In the genomic region with DNA sequence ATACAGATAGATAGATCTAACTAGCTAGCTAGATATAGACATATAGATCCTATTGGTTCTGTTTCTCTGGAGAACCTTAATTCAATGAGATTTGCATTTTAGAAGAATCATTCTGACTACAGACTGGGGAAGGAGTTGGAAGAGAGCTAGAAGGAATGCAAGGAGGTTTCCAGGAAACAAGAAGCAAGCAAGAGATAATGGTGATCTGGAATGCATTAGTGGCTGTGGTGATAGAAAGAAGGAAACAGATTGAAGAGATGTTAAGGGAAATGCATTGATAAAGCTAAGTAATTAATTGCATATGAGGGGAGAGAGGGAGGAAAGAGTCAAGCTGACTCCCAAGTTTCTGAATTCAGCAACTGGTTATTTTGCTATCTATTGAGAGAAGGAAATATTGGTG, we compare ENCODE assay signal across 9 cellular contexts. TPM values are rescaled to one million over a fixed set of nuclear protein-coding genes. Genes with fewer than 3 reads are reported as not detected.
"Had no signal": no experiment of that assay in that cellular context is flagged by ENCODE, and none has a peak within 500 bp of the region (broad histone marks: within the 10 kb centered on the region; RNA-seq: fewer than 3 reads in every experiment).

No MANE protein-coding gene starts in this region.

- FAIRE-seq: HTR-8/SVneo, K562 had no signal

- H3K4me3 ChIP-seq: GM23248, HAP-1, K562 had no signal

- H3K4me1 ChIP-seq: HAP-1 had no signal

- H2AFZ ChIP-seq: GM23248 had no signal

- H3K9me3 ChIP-seq: HAP-1 had no signal

- DNase-seq: GM23248, GOT3, H7, IMR-90 had no signal

- H3K9ac ChIP-seq: GM23248 had no signal

- H3K27ac ChIP-seq: GM23248 had no signal

- H3K36me3 ChIP-seq: HAP-1 had no signal

RNA-seq across cellular contexts. Expression of gene DBX2, which starts 42.7 kb away (rescaled TPM):
- total RNA-seq: GM23248, H4, H7, HT-29, IMR-90, K562 had no signal
- polyA plus RNA-seq: GM23248, IMR-90, K562 had no signal
